Comparison of ENCODE assay signal across 1 cellular context in the genomic region with DNA sequence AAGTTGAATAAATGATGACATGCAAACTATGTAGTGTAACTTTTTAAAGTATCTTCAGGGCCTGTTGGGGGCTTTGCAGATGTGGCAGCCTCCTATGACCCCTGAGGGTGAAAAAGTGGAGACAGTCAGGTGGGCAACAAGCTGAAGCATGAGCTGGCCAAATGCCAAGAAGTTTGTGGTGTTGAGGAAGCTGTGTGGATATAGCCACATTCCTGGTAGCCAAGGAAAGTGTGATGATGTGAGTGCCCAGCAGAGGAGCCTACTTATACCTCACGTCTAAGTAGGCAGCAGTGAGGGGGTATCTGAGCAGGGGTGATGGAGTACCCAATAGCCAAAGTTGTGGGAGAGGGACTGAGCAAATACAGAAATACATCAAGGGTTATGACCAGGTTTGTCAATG.
TF ChIP-seq lines count a peak whose summit lies in the region.

No MANE protein-coding gene starts in this region.

TF ChIP-seq in GM23338, 12 proteins besides CTCF, POLR2A, EP300 and RAD21 (continued from another document):
- TF ChIP-seq, protein P1, sequence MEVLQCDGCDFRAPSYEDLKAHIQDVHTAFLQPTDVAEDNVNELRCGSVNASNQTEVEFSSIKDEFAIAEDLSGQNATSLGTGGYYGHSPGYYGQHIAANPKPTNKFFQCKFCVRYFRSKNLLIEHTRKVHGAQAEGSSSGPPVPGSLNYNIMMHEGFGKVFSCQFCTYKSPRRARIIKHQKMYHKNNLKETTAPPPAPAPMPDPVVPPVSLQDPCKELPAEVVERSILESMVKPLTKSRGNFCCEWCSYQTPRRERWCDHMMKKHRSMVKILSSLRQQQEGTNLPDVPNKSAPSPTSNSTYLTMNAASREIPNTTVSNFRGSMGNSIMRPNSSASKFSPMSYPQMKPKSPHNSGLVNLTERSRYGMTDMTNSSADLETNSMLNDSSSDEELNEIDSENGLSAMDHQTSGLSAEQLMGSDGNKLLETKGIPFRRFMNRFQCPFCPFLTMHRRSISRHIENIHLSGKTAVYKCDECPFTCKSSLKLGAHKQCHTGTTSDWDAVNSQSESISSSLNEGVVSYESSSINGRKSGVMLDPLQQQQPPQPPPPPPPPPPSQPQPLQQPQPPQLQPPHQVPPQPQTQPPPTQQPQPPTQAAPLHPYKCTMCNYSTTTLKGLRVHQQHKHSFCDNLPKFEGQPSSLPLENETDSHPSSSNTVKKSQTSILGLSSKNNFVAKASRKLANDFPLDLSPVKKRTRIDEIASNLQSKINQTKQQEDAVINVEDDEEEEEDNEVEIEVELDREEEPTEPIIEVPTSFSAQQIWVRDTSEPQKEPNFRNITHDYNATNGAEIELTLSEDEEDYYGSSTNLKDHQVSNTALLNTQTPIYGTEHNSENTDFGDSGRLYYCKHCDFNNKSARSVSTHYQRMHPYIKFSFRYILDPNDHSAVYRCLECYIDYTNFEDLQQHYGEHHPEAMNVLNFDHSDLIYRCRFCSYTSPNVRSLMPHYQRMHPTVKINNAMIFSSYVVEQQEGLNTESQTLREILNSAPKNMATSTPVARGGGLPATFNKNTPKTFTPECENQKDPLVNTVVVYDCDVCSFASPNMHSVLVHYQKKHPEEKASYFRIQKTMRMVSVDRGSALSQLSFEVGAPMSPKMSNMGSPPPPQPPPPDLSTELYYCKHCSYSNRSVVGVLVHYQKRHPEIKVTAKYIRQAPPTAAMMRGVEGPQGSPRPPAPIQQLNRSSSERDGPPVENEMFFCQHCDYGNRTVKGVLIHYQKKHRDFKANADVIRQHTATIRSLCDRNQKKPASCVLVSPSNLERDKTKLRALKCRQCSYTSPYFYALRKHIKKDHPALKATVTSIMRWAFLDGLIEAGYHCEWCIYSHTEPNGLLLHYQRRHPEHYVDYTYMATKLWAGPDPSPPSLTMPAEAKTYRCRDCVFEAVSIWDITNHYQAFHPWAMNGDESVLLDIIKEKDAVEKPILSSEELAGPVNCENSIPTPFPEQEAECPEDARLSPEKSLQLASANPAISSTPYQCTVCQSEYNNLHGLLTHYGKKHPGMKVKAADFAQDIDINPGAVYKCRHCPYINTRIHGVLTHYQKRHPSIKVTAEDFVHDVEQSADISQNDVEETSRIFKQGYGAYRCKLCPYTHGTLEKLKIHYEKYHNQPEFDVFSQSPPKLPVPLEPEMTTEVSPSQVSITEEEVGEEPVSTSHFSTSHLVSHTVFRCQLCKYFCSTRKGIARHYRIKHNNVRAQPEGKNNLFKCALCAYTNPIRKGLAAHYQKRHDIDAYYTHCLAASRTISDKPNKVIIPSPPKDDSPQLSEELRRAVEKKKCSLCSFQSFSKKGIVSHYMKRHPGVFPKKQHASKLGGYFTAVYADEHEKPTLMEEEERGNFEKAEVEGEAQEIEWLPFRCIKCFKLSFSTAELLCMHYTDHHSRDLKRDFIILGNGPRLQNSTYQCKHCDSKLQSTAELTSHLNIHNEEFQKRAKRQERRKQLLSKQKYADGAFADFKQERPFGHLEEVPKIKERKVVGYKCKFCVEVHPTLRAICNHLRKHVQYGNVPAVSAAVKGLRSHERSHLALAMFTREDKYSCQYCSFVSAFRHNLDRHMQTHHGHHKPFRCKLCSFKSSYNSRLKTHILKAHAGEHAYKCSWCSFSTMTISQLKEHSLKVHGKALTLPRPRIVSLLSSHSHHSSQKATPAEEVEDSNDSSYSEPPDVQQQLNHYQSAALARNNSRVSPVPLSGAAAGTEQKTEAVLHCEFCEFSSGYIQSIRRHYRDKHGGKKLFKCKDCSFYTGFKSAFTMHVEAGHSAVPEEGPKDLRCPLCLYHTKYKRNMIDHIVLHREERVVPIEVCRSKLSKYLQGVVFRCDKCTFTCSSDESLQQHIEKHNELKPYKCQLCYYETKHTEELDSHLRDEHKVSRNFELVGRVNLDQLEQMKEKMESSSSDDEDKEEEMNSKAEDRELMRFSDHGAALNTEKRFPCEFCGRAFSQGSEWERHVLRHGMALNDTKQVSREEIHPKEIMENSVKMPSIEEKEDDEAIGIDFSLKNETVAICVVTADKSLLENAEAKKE (CRISPR knock-in tag; IDR thresholded peaks at IDR 0.05): no peak
- no peak for TF ChIP-seq POLR2AphosphoS5 (IDR thresholded peaks at IDR 0.05; ENCODE audit: low read depth)
- TF ChIP-seq REST (IDR thresholded peaks at IDR 0.05; ENCODE audit: unreplicated experiment): no peak
- TF ChIP-seq CREB1 (CRISPR knock-in tag; IDR thresholded peaks at IDR 0.05; ENCODE audit: low read depth): no peak
- TF ChIP-seq EZH2 (IDR thresholded peaks at IDR 0.05; ENCODE audit: low read depth, unreplicated experiment): no peak
- TF ChIP-seq ZNF331 (CRISPR knock-in tag; IDR thresholded peaks at IDR 0.05; ENCODE audit: low read depth): no peak
- TF ChIP-seq ETS1 (IDR thresholded peaks at IDR 0.05): no peak
- TF ChIP-seq NANOG (IDR thresholded peaks at IDR 0.05; ENCODE audit: borderline replicate concordance): no peak
- no peak for TF ChIP-seq EZH2phosphoT487 (IDR thresholded peaks at IDR 0.05; ENCODE audit: unreplicated experiment)
- TF ChIP-seq STAT1 (IDR thresholded peaks at IDR 0.05; ENCODE audit: unreplicated experiment): no peak
TF ChIP-seq in GM23338: peak in this region for 0.
